Comparison of ENCODE assay signal across 11 cellular contexts in genomic region chr6:44314657-44315056, GRCh38. TPM values are rescaled to one million over a fixed set of nuclear protein-coding genes. Genes with fewer than 3 reads are reported as not detected.
DNase-seq lines count a peak whose midpoint lies in the region; ATAC-seq and TF ChIP-seq lines count a peak whose summit lies in the region.
"Not testable (repeated sequence)": the region's sequence is repeated elsewhere in the genome, so short reads cannot be mapped to it uniquely, and the experiment has no call there.
"Had no signal": no experiment of that assay in that cellular context is flagged by ENCODE, and none has a peak within 500 bp of the region (broad histone marks: within the 10 kb centered on the region; RNA-seq: fewer than 3 reads in every experiment).

No MANE protein-coding gene starts in this region.

- H3K4me1 Mint-ChIP-seq in CD4-positive, alpha-beta T cell (ENCODE audit: low read depth), result peaks cover 27% of the 10 kb centered on the region
- H3K4me1 Mint-ChIP-seq in glutamatergic neuron (ENCODE audit: low read depth, unreplicated experiment) (peaks cover 35% of the 10 kb centered on the region), neural crest cell (peaks cover 15% of the 10 kb centered on the region)

- peak overlapping the region; percentile 46 for H3K4me3 Mint-ChIP-seq in CD4-positive, alpha-beta T cell
- H3K4me3 Mint-ChIP-seq in glutamatergic neuron (ENCODE audit: unreplicated experiment), result not testable (repeated sequence)
- peak overlapping the region; percentile 99 for H3K4me3 Mint-ChIP-seq in neural crest cell

- H3K36me3 ChIP-seq in WERI-Rb-1, result peaks cover 31% of the 10 kb centered on the region

- not testable (repeated sequence) for ATAC-seq in CD4-positive, alpha-beta T cell (ENCODE audit: poor library complexity)

- H3K27me3 ChIP-seq in CD4-positive, alpha-beta T cell (ENCODE audit: control insufficient read depth, insufficient read depth, low read length); WERI-Rb-1 (ENCODE audit: insufficient read depth, low read depth, severe bottlenecking): not testable (repeated sequence)

- not testable (repeated sequence) for DNase-seq in CD4-positive, alpha-beta T cell; glutamatergic neuron; neural crest cell (ENCODE audit: low read depth, low spot score)
- DNase-seq in WERI-Rb-1, result peak; percentile 67
- DNase-seq in mesenteric fat pad (ENCODE audit: low spot score), result peak; percentile 69

- H3K27me3 Mint-ChIP-seq in CD4-positive, alpha-beta T cell; glutamatergic neuron (ENCODE audit: unreplicated experiment): not testable (repeated sequence)
- peaks cover 36% of the 10 kb centered on the region for H3K27me3 Mint-ChIP-seq in neural crest cell (ENCODE audit: low read depth)

- H3K36me3 Mint-ChIP-seq in CD4-positive, alpha-beta T cell (ENCODE audit: low read depth), result peaks cover 33% of the 10 kb centered on the region
- H3K36me3 Mint-ChIP-seq in glutamatergic neuron (ENCODE audit: unreplicated experiment); neural crest cell (ENCODE audit: low read depth): not testable (repeated sequence)

- H3K9me3 Mint-ChIP-seq in CD4-positive, alpha-beta T cell; neural crest cell: not testable (repeated sequence)
- H3K9me3 Mint-ChIP-seq in glutamatergic neuron (ENCODE audit: unreplicated experiment), result peaks cover 14% of the 10 kb centered on the region

- POLR2A ChIA-PET in CD4-positive, alpha-beta T cell (lab: Charles Lee), result interaction anchor here (0.9 to 2.3 kb wide), 2 partner anchors 17 to 68 kb away, joined by 3 to 18 read pairs; partner anchors contain the start of gene HSP90AB1

- not testable (repeated sequence) for H3K4me3 ChIP-seq in WERI-Rb-1 (ENCODE audit: low read depth, low read length)

- H3K27ac Mint-ChIP-seq in CD4-positive, alpha-beta T cell; neural crest cell (ENCODE audit: unreplicated experiment): not testable (repeated sequence)
- peak overlapping the region; percentile 45 for H3K27ac Mint-ChIP-seq in glutamatergic neuron (ENCODE audit: unreplicated experiment)

- not testable (repeated sequence) for H3K9me3 ChIP-seq in CD4-positive, alpha-beta T cell (ENCODE audit: control insufficient read depth, low read length); WERI-Rb-1 (ENCODE audit: severe bottlenecking)

- intact Hi-C loops in CD4-positive, alpha-beta T cell (cut with DNase I, micrococcal nuclease), result not testable (repeated sequence)

- TF ChIP-seq CTCF in CD4-positive, alpha-beta T cell (IDR thresholded peaks at IDR 0.05); WERI-Rb-1 (IDR thresholded peaks at IDR 0.05; ENCODE audit: low read depth, low read length); glutamatergic neuron (IDR thresholded peaks at IDR 0.05; ENCODE audit: partially characterized antibody, unreplicated experiment); neural crest cell (conservative IDR thresholded peaks at IDR 0.05): not testable (repeated sequence)

- not testable (repeated sequence) for H3K27ac ChIP-seq in CD4-positive, alpha-beta T cell (ENCODE audit: low read depth, low read length); WERI-Rb-1

- CTCF ChIA-PET in CD4-positive, alpha-beta T cell (lab: Charles Lee), result interaction anchor here (1.3 to 2.5 kb wide), 2 partner anchors 47 to 58 kb away, joined by 6 to 9 read pairs; partner anchors contain the start of gene SLC35B2

RNA-seq across cellular contexts. Expression of gene AARS2, which starts 1.5 kb away (rescaled TPM):
- 10 to 100 TPM; 12.0 to 12.7 TPM for total RNA-seq in CD4-positive, alpha-beta T cell
- total RNA-seq in glutamatergic neuron (ENCODE audit: unreplicated experiment), result 41.7 TPM
- total RNA-seq in mesenteric fat pad, result 8.1 TPM
- 32.1 and 33.6 TPM in 2 replicates for total RNA-seq in neural crest cell

RNA-seq across cellular contexts. Expression of gene SPATS1, which starts 27.8 kb away (rescaled TPM):
- not detected for total RNA-seq in CD4-positive, alpha-beta T cell
- total RNA-seq in glutamatergic neuron (ENCODE audit: unreplicated experiment) (not detected), mesenteric fat pad (not detected), neural crest cell (not detected in 2 replicates)
- total RNA-seq: A172; B cell; CD4-positive, alpha-beta memory T cell; CD8-positive, alpha-beta memory T cell; Daoy; GM12878 had no signal

RNA-seq across cellular contexts. Expression of gene TMEM151B, which starts 44.4 kb away (rescaled TPM):
- not detected for total RNA-seq in CD4-positive, alpha-beta T cell
- total RNA-seq in glutamatergic neuron (ENCODE audit: unreplicated experiment) (51.3 TPM), mesenteric fat pad (not detected), neural crest cell (19.0 and 21.2 TPM in 2 replicates)
- total RNA-seq: CD4-positive, alpha-beta memory T cell; CD8-positive, alpha-beta memory T cell; GM12878 had no signal

RNA-seq across cellular contexts. Expression of gene NFKBIE, which starts 49.3 kb away (rescaled TPM):
- total RNA-seq in CD4-positive, alpha-beta T cell, result 10 to 100 TPM; 43.0 to 43.1 TPM
- total RNA-seq in glutamatergic neuron (ENCODE audit: unreplicated experiment) (15.3 TPM), mesenteric fat pad (6.6 TPM), neural crest cell (16.1 and 20.2 TPM in 2 replicates)

RNA-seq across cellular contexts. Expression of gene SLC35B2, which starts 57.3 kb away (rescaled TPM):
- total RNA-seq in CD4-positive, alpha-beta T cell, result 1 to 10 TPM; 6.4 to 7.0 TPM
- total RNA-seq in glutamatergic neuron (ENCODE audit: unreplicated experiment), result 71.8 TPM
- total RNA-seq in mesenteric fat pad, result 27.4 TPM
- total RNA-seq in neural crest cell, result 70.5 and 77.7 TPM in 2 replicates

Comparison
In these comparisons a context has a peak if more than half of its experiments do, and no peak if none do; other contexts are left out.
1. RNA of gene TMEM151B, which starts 44.4 kb away (total RNA-seq): 51.3 TPM in glutamatergic neuron (single experiment) and 19.0 to 21.2 TPM in neural crest cell; not detected in mesenteric fat pad (single experiment) and not detected in CD4-positive, alpha-beta T cell; every median in the first group is over 10 times any median in the second.